Comparison of ENCODE assay signal across 17 cellular contexts in genomic region chr18:46632401-46633089, GRCh38. TPM values are rescaled to one million over a fixed set of nuclear protein-coding genes. Genes with fewer than 3 reads are reported as not detected.
A peak's percentile ranks its signal among the peaks of the same experiment; 100 is the strongest.
DNase-seq lines count a peak whose midpoint lies in the region; ATAC-seq and TF ChIP-seq lines count a peak whose summit lies in the region.
"Had no signal": no experiment of that assay in that cellular context is flagged by ENCODE, and none has a peak within 500 bp of the region (broad histone marks: within the 10 kb centered on the region; RNA-seq: fewer than 3 reads in every experiment).

No MANE protein-coding gene starts in this region.

- no peak for ATAC-seq in heart right ventricle
- no peak for ATAC-seq in left colon
- ATAC-seq in aorta (ENCODE audit: low FRiP score), result no peak
- ATAC-seq: activated T-cell treated with anti-CD3 and anti-CD28 coated beads, Interleukin-2, amount 50 U/mL, for 4 hours; natural killer cell; upper lobe of right lung had no signal

- H3K36me3 ChIP-seq in heart right ventricle (no peaks in the 10 kb centered on the region), spleen (no peaks in the 10 kb centered on the region), aorta (ENCODE audit: control insufficient read depth in 1 of 2, insufficient read depth in 2 of 2, low read length in 1 of 2) (no peaks in the 10 kb centered on the region)
- H3K36me3 ChIP-seq: cardiac muscle cell, upper lobe of right lung had no signal

- in situ Hi-C loops in SK-MEL-5 (cut with HindIII; ENCODE audit: low pct_unique_long_range_greater_than_20kb, low sequenced_read_pairs), result no loop called here

- H3K4me1 ChIP-seq in heart right ventricle, result no peaks in the 10 kb centered on the region
- no peaks in the 10 kb centered on the region for H3K4me1 ChIP-seq in spleen
- no peaks in the 10 kb centered on the region for H3K4me1 ChIP-seq in aorta (ENCODE audit: control insufficient read depth in 1 of 2, insufficient read depth in 2 of 2, low read length in 2 of 2)
- H3K4me1 ChIP-seq: upper lobe of right lung had no signal

- no peaks in the 10 kb centered on the region for H3K9me3 ChIP-seq in heart right ventricle
- H3K9me3 ChIP-seq in spleen, result peaks cover 0 to 7% (median 2%) of the 10 kb centered on the region in 8 donors
- no peaks in the 10 kb centered on the region for H3K9me3 ChIP-seq in aorta (ENCODE audit: control insufficient read depth, low read length)

- DNase-seq in cardiac septum (ENCODE audit: low spot score), result peak; percentile 46
- no peak for DNase-seq in heart right ventricle
- peak; percentile 26 for DNase-seq in SK-MEL-5 (ENCODE audit: low read depth, low spot score)
- peak; percentile 32 for DNase-seq in fibroblast of pulmonary artery (ENCODE audit: low read depth)
- DNase-seq in spleen, result no peak
- no peak for DNase-seq in left colon
- no peak for DNase-seq in aorta
- DNase-seq: activated T-cell treated with anti-CD3 and anti-CD28 coated beads, Interleukin-2, amount 50 U/mL, for 4 hours; DND-41; islet precursor cell; MM.1S; natural killer cell; NCI-H526; upper lobe of right lung had no signal

- intact Hi-C loops in cardiac septum (cut with DNase I), result no loop called here
- intact Hi-C loops in heart right ventricle (cut with DNase I), result no loop called here
- intact Hi-C loops in spleen (cut with DNase I; ENCODE audit: low total_unique reads), result no loop called here
- intact Hi-C loops in left colon (cut with DNase I, micrococcal nuclease), result no loop called here
- intact Hi-C loops in aorta (cut with DNase I), result no loop called here

- 73 to 76% methylated on average over 8 of the region's 8 CpGs for WGBS in heart right ventricle, 2 donors
- 90 to 93% (median 92%) methylated on average over 8 of the region's 8 CpGs for WGBS in spleen, 5 donors
- 83 to 86% methylated on average over 8 of the region's 8 CpGs for WGBS in aorta, 2 donors

- H3K27me3 ChIP-seq in heart right ventricle (peaks cover 0 to 10% (median 2%) of the 10 kb centered on the region in 7 donors), spleen (replicated peaks in 1 of 7) (no peaks in the 10 kb centered on the region), aorta (ENCODE audit: control insufficient read depth in 1 of 2, insufficient read depth in 2 of 2, low read length in 1 of 2) (no peaks in the 10 kb centered on the region)
- H3K27me3 ChIP-seq: upper lobe of right lung had no signal

- TF ChIP-seq CTCF in heart right ventricle (IDR thresholded peaks at IDR 0.05), result no peak
- TF ChIP-seq CTCF in fibroblast of pulmonary artery (IDR thresholded peaks at IDR 0.05; ENCODE audit: low read length, missing control alignments), result no peak
- no peak for TF ChIP-seq CTCF in spleen (IDR thresholded peaks at IDR 0.05 in 8 of 11, conservative IDR thresholded peaks at IDR 0.05 in 3 of 11)

- no peak for TF ChIP-seq POLR2A in spleen (IDR thresholded peaks at IDR 0.05)

- H3K4me3 ChIP-seq in heart right ventricle (no peak overlapping the region), fibroblast of pulmonary artery (replicated peaks; ENCODE audit: low read depth, low read length) (no peak overlapping the region), spleen (no peak overlapping the region), aorta (ENCODE audit: low read length in 2 of 2) (no peak overlapping the region)
- H3K4me3 ChIP-seq: cardiac muscle cell, smooth muscle cell, upper lobe of right lung had no signal

- H3K27ac ChIP-seq in heart right ventricle (no peak overlapping the region), temporal lobe (ENCODE audit: low read depth, low read length) (peak overlapping the region; percentile 57), spleen (no peak overlapping the region), aorta (ENCODE audit: low read depth in 1 of 2, low read length in 2 of 2) (no peak overlapping the region)
- H3K27ac ChIP-seq: cardiac muscle cell, upper lobe of right lung had no signal

RNA-seq across cellular contexts. Expression of gene LOXHD1, which starts 24.5 kb away (rescaled TPM):
- 0.48 TPM for total RNA-seq in cardiac septum
- 1 to 10 TPM in 4 of 10 donors, under 1 TPM in 6; 0.15 to 1.9 (median 0.95) TPM for total RNA-seq in heart right ventricle
- under 1 TPM; 0.19 to 0.51 TPM for polyA plus RNA-seq in heart right ventricle
- not detected in 2 replicates for total RNA-seq in SK-MEL-5 (2014; rRNA removed; shearing (Covaris generic))
- polyA plus RNA-seq in SK-MEL-5 (2015; cell fraction: cytosol; rRNA removed), result not detected in 2 replicates
- polyA plus RNA-seq in SK-MEL-5 (2015; cell fraction: nucleus; rRNA removed), result not detected in 2 replicates
- total RNA-seq in temporal lobe, result 0.25 TPM
- 1 to 10 TPM; 1.9 to 6.0 (median 2.4) TPM for total RNA-seq in spleen
- polyA plus RNA-seq in spleen, result under 1 TPM; 0.09 to 0.22 (median 0.13) TPM
- under 1 TPM in 1 of 2 donors, not detected in 1; 0.15 TPM for total RNA-seq in left colon
- 1 to 10 TPM in 1 of 2 donors, under 1 TPM in 1; 0.16 to 1.0 TPM for total RNA-seq in aorta
- not detected for polyA plus RNA-seq in aorta
- total RNA-seq: activated T-cell treated with anti-CD3 and anti-CD28 coated beads, Interleukin-2, amount 50 U/mL, for 4 hours; smooth muscle cell had no signal
- polyA plus RNA-seq: cardiac muscle cell, smooth muscle cell had no signal

Comparison
In these comparisons a context has a peak if more than half of its experiments do, and no peak if none do; other contexts are left out.
1. DNase-seq: peak in cardiac septum (single experiment), SK-MEL-5 (single experiment) and fibroblast of pulmonary artery (single experiment); none in heart right ventricle (0 of 2), spleen (single experiment), left colon (0 of 2) and aorta (0 of 2).